Comparison of ENCODE assay signal across 19 cellular contexts in genomic region chr12:61860439-61860838, GRCh38.
DNase-seq lines count a peak whose midpoint lies in the region; ATAC-seq and TF ChIP-seq lines count a peak whose summit lies in the region.
"Had no signal": no experiment of that assay in that cellular context is flagged by ENCODE, and none has a peak within 500 bp of the region (broad histone marks: within the 10 kb centered on the region; RNA-seq: fewer than 3 reads in every experiment).

No MANE protein-coding gene starts in this region.

- no peak overlapping the region for H3K4me3 ChIP-seq in endodermal cell (ENCODE audit: low read length)
- H3K4me3 ChIP-seq: BLaER1 treated with 17β-estradiol and CSF1 and Interleukin-3, amounts not matched to agents 10 nM and 100 nM had no signal

- no peaks in the 10 kb centered on the region for H3K36me3 Mint-ChIP-seq in endodermal cell (ENCODE audit: low read depth)
- no peaks in the 10 kb centered on the region for H3K36me3 Mint-ChIP-seq in nephron progenitor cell (ENCODE audit: low read depth)
- H3K36me3 Mint-ChIP-seq: CD8-positive, alpha-beta memory T cell; T-cell had no signal

- no peaks in the 10 kb centered on the region for H3K9me3 ChIP-seq in endodermal cell (ENCODE audit: control insufficient read depth, low read length)
- H3K9me3 ChIP-seq: BLaER1 treated with 17β-estradiol and CSF1 and Interleukin-3, amounts not matched to agents 10 nM and 100 nM; SK-N-SH had no signal

- H3K27me3 ChIP-seq in endodermal cell (ENCODE audit: control insufficient read depth, insufficient read depth, low read length, poor library complexity, severe bottlenecking), result no peaks in the 10 kb centered on the region
- H3K27me3 ChIP-seq: BLaER1 treated with 17β-estradiol and CSF1 and Interleukin-3, amounts not matched to agents 10 nM and 100 nM had no signal

- no peaks in the 10 kb centered on the region for H3K27me3 Mint-ChIP-seq in endodermal cell (ENCODE audit: insufficient read depth)
- H3K27me3 Mint-ChIP-seq in nephron progenitor cell (ENCODE audit: low read depth, poor library complexity), result peaks cover 3% of the 10 kb centered on the region
- H3K27me3 Mint-ChIP-seq: CD8-positive, alpha-beta memory T cell; T-cell had no signal

- ATAC-seq in GM18505 (IDR thresholded peaks at IDR 0.05; ENCODE audit: unreplicated experiment) (no peak), GM21529 (IDR thresholded peaks at IDR 0.05; ENCODE audit: unreplicated experiment) (no peak)
- ATAC-seq: T-cell had no signal

- no peaks in the 10 kb centered on the region for H3K36me3 ChIP-seq in endodermal cell (ENCODE audit: control insufficient read depth, insufficient read depth, low read length)
- H3K36me3 ChIP-seq: BLaER1 treated with 17β-estradiol and CSF1 and Interleukin-3, amounts not matched to agents 10 nM and 100 nM had no signal

- H3K9ac ChIP-seq in endodermal cell (ENCODE audit: extremely low read depth, low read length, poor library complexity, severe bottlenecking), result no peak overlapping the region
- H3K9ac ChIP-seq: BLaER1 treated with 17β-estradiol and CSF1 and Interleukin-3, amounts not matched to agents 10 nM and 100 nM; SK-N-SH had no signal

- H3K27ac Mint-ChIP-seq in endodermal cell, result no peak overlapping the region
- H3K27ac Mint-ChIP-seq in nephron progenitor cell, result peak overlapping the region; percentile 0
- H3K27ac Mint-ChIP-seq: T-cell had no signal

- no peak for TF ChIP-seq POLR2A in GM18505 (IDR thresholded peaks at IDR 0.05; ENCODE audit: borderline replicate concordance, extremely low read depth, insufficient read depth, insufficient read length)

- DNase-seq in Caki2 (ENCODE audit: low read depth), result peak; percentile 14
- DNase-seq in NCI-H69 (lab: John Stamatoyannopoulos, UW), result peak; percentile 6
- no peak for DNase-seq in endodermal cell
- DNase-seq in nephron progenitor cell, result no peak
- DNase-seq in G401 (ENCODE audit: low spot score), result no peak
- no peak for DNase-seq in DMS 273 (lab: John Stamatoyannopoulos, UW; ENCODE audit: unreplicated experiment)
- DNase-seq: CD8-positive, alpha-beta memory T cell; DMS79 treated with DMSO at 0.1 percent for 48 hours; HCEC 1CT; NCI-H1092 treated with DMSO at 0.1 percent for 48 hours; NCI-H2081; NCI-H524 treated with DMSO at 0.1 percent for 48 hours; NK-92 treated with Interleukin-12 subunit alpha and Interleukin-12 subunit beta, amount 100 ng/mL, for 24 hours; SHP77; SK-N-SH; T-cell had no signal

- H3K4me3 Mint-ChIP-seq in endodermal cell (no peak overlapping the region), nephron progenitor cell (no peak overlapping the region)
- H3K4me3 Mint-ChIP-seq: CD8-positive, alpha-beta memory T cell; T-cell had no signal

- in situ Hi-C loops in Caki2 (cut with HindIII; ENCODE audit: low pct_unique_long_range_greater_than_20kb, low sequenced_read_pairs) (no loop called here), G401 (cut with HindIII; ENCODE audit: low sequenced_read_pairs) (no loop called here)

- no peaks in the 10 kb centered on the region for H3K4me1 ChIP-seq in endodermal cell (ENCODE audit: control insufficient read depth, insufficient read depth, low read length)

- H3K4me1 Mint-ChIP-seq in endodermal cell (no peaks in the 10 kb centered on the region), nephron progenitor cell (peaks cover 6% of the 10 kb centered on the region)
- H3K4me1 Mint-ChIP-seq: CD8-positive, alpha-beta memory T cell; T-cell had no signal

- TF ChIP-seq CTCF in endodermal cell (conservative IDR thresholded peaks at IDR 0.05) (no peak), nephron progenitor cell (IDR thresholded peaks at IDR 0.05) (no peak)

- no peaks in the 10 kb centered on the region for H3K9me3 Mint-ChIP-seq in endodermal cell
- peaks cover 4% of the 10 kb centered on the region for H3K9me3 Mint-ChIP-seq in nephron progenitor cell
- H3K9me3 Mint-ChIP-seq: T-cell had no signal

- H3K27ac ChIP-seq in endodermal cell (ENCODE audit: low read depth, low read length), result peak overlapping the region; percentile 42
- H3K27ac ChIP-seq: BLaER1 treated with 17β-estradiol and CSF1 and Interleukin-3, amounts not matched to agents 10 nM and 100 nM had no signal

Comparison
In these comparisons a context has a peak if more than half of its experiments do, and no peak if none do; other contexts are left out.
1. DNase-seq: peak in Caki2 (single experiment) and NCI-H69 (single experiment); none in endodermal cell (single experiment), nephron progenitor cell (single experiment), G401 (single experiment) and DMS 273 (single experiment).